In the genomic region with DNA sequence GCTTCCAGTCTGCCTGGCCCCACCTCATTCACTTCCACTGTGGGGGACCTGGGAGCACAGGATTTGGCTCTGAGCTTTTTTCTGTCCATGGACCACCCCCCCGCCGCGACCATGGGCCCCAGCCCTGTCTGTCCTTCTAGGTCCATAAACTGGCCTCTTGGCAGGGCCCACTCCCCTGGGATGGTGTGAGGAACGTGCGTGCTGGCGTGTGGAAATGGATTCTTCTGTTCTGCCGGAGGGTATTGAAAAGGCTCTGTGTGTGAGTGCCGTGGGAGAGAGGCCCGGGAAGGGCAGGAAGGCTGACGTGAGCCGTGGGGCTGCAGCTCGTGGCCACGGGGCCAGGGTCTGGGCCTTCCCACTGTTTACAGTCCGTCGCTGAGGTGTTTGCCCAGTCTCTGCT, we compare ENCODE assay signal across 1 cellular context.
TF ChIP-seq lines count a peak whose summit lies in the region.

No MANE protein-coding gene starts in this region.

TF ChIP-seq in HepG2, 621 proteins besides CTCF, POLR2A, EP300 and RAD21:
- TF ChIP-seq ZNF687 (CRISPR knock-in tag; IDR thresholded peaks at IDR 0.05) (peak; percentile 26; the same call in 1 of the 2 replicates), ZNF484 (CRISPR knock-in tag; IDR thresholded peaks at IDR 0.05; ENCODE audit: borderline replicate concordance, low read depth) (no peak)
- TF ChIP-seq, protein P1, sequence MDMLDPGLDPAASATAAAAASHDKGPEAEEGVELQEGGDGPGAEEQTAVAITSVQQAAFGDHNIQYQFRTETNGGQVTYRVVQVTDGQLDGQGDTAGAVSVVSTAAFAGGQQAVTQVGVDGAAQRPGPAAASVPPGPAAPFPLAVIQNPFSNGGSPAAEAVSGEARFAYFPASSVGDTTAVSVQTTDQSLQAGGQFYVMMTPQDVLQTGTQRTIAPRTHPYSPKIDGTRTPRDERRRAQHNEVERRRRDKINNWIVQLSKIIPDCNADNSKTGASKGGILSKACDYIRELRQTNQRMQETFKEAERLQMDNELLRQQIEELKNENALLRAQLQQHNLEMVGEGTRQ (IDR thresholded peaks at IDR 0.05; ENCODE audit: low read depth, low read length), result no peak
- TF ChIP-seq, protein P1 (CRISPR knock-in tag; IDR thresholded peaks at IDR 0.05; ENCODE audit: borderline replicate concordance), result no peak
